In the genomic region with DNA sequence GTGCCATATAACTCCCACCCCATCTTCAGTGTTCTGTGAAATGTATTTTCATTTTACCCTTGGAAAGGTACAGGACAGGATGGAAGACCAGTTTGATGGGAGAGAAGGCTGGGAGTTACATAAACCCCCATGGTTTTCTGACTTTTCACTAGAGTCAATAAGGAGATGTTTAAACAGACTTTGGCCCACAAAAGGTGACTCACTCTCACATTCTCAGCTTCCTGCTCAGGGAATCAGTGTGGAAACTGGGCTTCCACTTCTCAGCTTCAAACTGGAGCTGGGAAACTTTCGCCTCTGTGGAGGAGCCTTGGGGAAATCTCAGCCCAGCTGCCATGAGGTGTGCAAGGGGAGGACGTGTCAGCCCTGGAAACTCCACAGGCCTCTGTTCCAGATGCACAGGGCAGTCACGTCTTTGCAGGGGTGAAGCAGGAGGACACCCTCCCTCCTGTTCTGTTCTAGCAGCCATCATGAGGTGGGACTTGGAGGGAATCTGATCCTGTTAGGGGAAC, we compare ENCODE assay signal across 11 cellular contexts.
DNase-seq lines count a peak whose midpoint lies in the region; ATAC-seq and TF ChIP-seq lines count a peak whose summit lies in the region.
"Had no signal": no experiment of that assay in that cellular context is flagged by ENCODE, and none has a peak within 500 bp of the region (broad histone marks: within the 10 kb centered on the region; RNA-seq: fewer than 3 reads in every experiment).

No MANE protein-coding gene starts in this region.

- peaks cover 47% of the 10 kb centered on the region for H3K4me1 Mint-ChIP-seq in progenitor cell of endocrine pancreas (ENCODE audit: low read depth)
- H3K4me1 Mint-ChIP-seq in activated T-helper 2 cell treated with anti-CD3 and anti-CD28 coated beads, Interferon-gamma antibody, Interleukin-2, Interleukin-4, amounts not matched to agents 10 μg/mL and 5 μg/mL and 100 μg/mL, durations not matched to agents 14 hours and 24 hours and 36 hours (ENCODE audit: low read depth): no peaks in the 10 kb centered on the region

- H3K4me3 ChIP-seq in Peyer's patch (no peak overlapping the region), fibroblast of the aortic adventitia (ENCODE audit: low read depth, low read length) (no peak overlapping the region)
- H3K4me3 ChIP-seq: ascending aorta had no signal

- TF ChIP-seq POLR2A in Peyer's patch (IDR thresholded peaks at IDR 0.05): no peak

- DNase-seq in DMS53 (lab: John Stamatoyannopoulos, UW) (peak; percentile 81), Peyer's patch (peak in 2 of 3 donors; percentile 53 to 65), fibroblast of the aortic adventitia (ENCODE audit: low read depth) (peak; percentile 18), progenitor cell of endocrine pancreas (ENCODE audit: low spot score, unreplicated experiment) (no peak), HuH-7 (ENCODE audit: low spot score) (no peak), NCI-H510A treated with DMSO at 0.1 percent for 48 hours (lab: John Stamatoyannopoulos, UW) (no peak)
- no peak for DNase-seq in activated T-helper 2 cell treated with anti-CD3 and anti-CD28 coated beads, Interferon-gamma antibody, Interleukin-2, Interleukin-4, amounts not matched to agents 10 μg/mL and 5 μg/mL and 100 μg/mL, durations not matched to agents 14 hours and 24 hours and 36 hours (ENCODE audit: low spot score)
- DNase-seq: HFFc6, NCI-H2227 treated with DMSO at 0.1 percent for 48 hours had no signal

- peaks cover 0 to 9% (median 0%) of the 10 kb centered on the region in 4 donors for H3K4me1 ChIP-seq in Peyer's patch
- H3K4me1 ChIP-seq: ascending aorta had no signal

- peak overlapping the region in 2 of 4 donors; percentile 59 to 69 for H3K27ac ChIP-seq in Peyer's patch
- H3K27ac ChIP-seq: ascending aorta had no signal

- H3K27me3 Mint-ChIP-seq in progenitor cell of endocrine pancreas: peaks cover 37% of the 10 kb centered on the region
- H3K27me3 Mint-ChIP-seq in activated T-helper 2 cell treated with anti-CD3 and anti-CD28 coated beads, Interferon-gamma antibody, Interleukin-2, Interleukin-4, amounts not matched to agents 10 μg/mL and 5 μg/mL and 100 μg/mL, durations not matched to agents 14 hours and 24 hours and 36 hours (ENCODE audit: low read depth): no peaks in the 10 kb centered on the region

- no peaks in the 10 kb centered on the region for H3K27me3 ChIP-seq in Peyer's patch
- H3K27me3 ChIP-seq: ascending aorta had no signal

- no peaks in the 10 kb centered on the region for H3K9me3 Mint-ChIP-seq in progenitor cell of endocrine pancreas (ENCODE audit: low read depth)
- H3K9me3 Mint-ChIP-seq in activated T-helper 2 cell treated with anti-CD3 and anti-CD28 coated beads, Interferon-gamma antibody, Interleukin-2, Interleukin-4, amounts not matched to agents 10 μg/mL and 5 μg/mL and 100 μg/mL, durations not matched to agents 14 hours and 24 hours and 36 hours: no peaks in the 10 kb centered on the region

- intact Hi-C loops in activated T-helper 2 cell treated with anti-CD3 and anti-CD28 coated beads, Interferon-gamma antibody, Interleukin-2, Interleukin-4, amounts not matched to agents 10 μg/mL and 5 μg/mL and 100 μg/mL, durations not matched to agents 14 hours and 24 hours and 36 hours (cut with micrococcal nuclease): no loop called here

- H3K9me3 ChIP-seq in Peyer's patch: no peaks in the 10 kb centered on the region
- H3K9me3 ChIP-seq: ascending aorta had no signal

- H3K27ac Mint-ChIP-seq in progenitor cell of endocrine pancreas: peak overlapping the region; percentile 81
- H3K27ac Mint-ChIP-seq in activated T-helper 2 cell treated with anti-CD3 and anti-CD28 coated beads, Interferon-gamma antibody, Interleukin-2, Interleukin-4, amounts not matched to agents 10 μg/mL and 5 μg/mL and 100 μg/mL, durations not matched to agents 14 hours and 24 hours and 36 hours: no peak overlapping the region
- H3K27ac Mint-ChIP-seq: HFFc6 had no signal

- no peaks in the 10 kb centered on the region for H3K36me3 ChIP-seq in Peyer's patch
- H3K36me3 ChIP-seq: ascending aorta had no signal

- ATAC-seq in HG02938 (IDR thresholded peaks at IDR 0.05; ENCODE audit: unreplicated experiment): no peak

- peaks cover 15% of the 10 kb centered on the region for H3K36me3 Mint-ChIP-seq in progenitor cell of endocrine pancreas (ENCODE audit: insufficient read depth)
- no peaks in the 10 kb centered on the region for H3K36me3 Mint-ChIP-seq in activated T-helper 2 cell treated with anti-CD3 and anti-CD28 coated beads, Interferon-gamma antibody, Interleukin-2, Interleukin-4, amounts not matched to agents 10 μg/mL and 5 μg/mL and 100 μg/mL, durations not matched to agents 14 hours and 24 hours and 36 hours (ENCODE audit: low read depth)

- H3K4me3 Mint-ChIP-seq in progenitor cell of endocrine pancreas (ENCODE audit: low read depth): no peak overlapping the region
- H3K4me3 Mint-ChIP-seq in activated T-helper 2 cell treated with anti-CD3 and anti-CD28 coated beads, Interferon-gamma antibody, Interleukin-2, Interleukin-4, amounts not matched to agents 10 μg/mL and 5 μg/mL and 100 μg/mL, durations not matched to agents 14 hours and 24 hours and 36 hours (ENCODE audit: low read depth): no peak overlapping the region
- H3K4me3 Mint-ChIP-seq: HFFc6 had no signal

- TF ChIP-seq CTCF in Peyer's patch (IDR thresholded peaks at IDR 0.05) (no peak), fibroblast of the aortic adventitia (IDR thresholded peaks at IDR 0.05; ENCODE audit: insufficient read depth, low read length) (no peak), progenitor cell of endocrine pancreas (IDR thresholded peaks at IDR 0.05; ENCODE audit: unreplicated experiment) (no peak)

Comparison
In these comparisons a context has a peak if more than half of its experiments do, and no peak if none do; other contexts are left out.
1. DNase-seq: peak in DMS53 (single experiment), Peyer's patch (2 of 3) and fibroblast of the aortic adventitia (single experiment); none in progenitor cell of endocrine pancreas (single experiment), HuH-7 (single experiment), activated T-helper 2 cell treated with anti-CD3 and anti-CD28 coated beads, Interferon-gamma antibody, Interleukin-2, Interleukin-4, amounts not matched to agents 10 μg/mL and 5 μg/mL and 100 μg/mL, durations not matched to agents 14 hours and 24 hours and 36 hours (single experiment) and NCI-H510A treated with DMSO at 0.1 percent for 48 hours (single experiment).